In genomic region chr19:55579766-55580621, GRCh38 we compare ENCODE assay signal across 8 cellular contexts. TPM values are rescaled to one million over a fixed set of nuclear protein-coding genes. Genes with fewer than 3 reads are reported as not detected.
DNase-seq lines count a peak whose midpoint lies in the region; FAIRE-seq and TF ChIP-seq lines count a peak whose summit lies in the region.

No MANE protein-coding gene starts in this region.

- H3K27me3 Mint-ChIP-seq in brain = peaks cover 5% of the 10 kb centered on the region

- TF ChIP-seq CTCF in brain (conservative IDR thresholded peaks at IDR 0.05) (no peak), kidney (IDR thresholded peaks at IDR 0.05; ENCODE audit: borderline replicate concordance, extremely low read depth, insufficient read depth) (no peak)

- peaks cover 0 to 2% of the 10 kb centered on the region in 2 donors for H3K27me3 ChIP-seq in stomach smooth muscle (ENCODE audit: control insufficient read depth in 1 of 2, insufficient read depth in 2 of 2, low read length in 2 of 2)

- peaks cover 25% of the 10 kb centered on the region for H3K36me3 Mint-ChIP-seq in brain

- no peak for TF ChIP-seq POLR2A in GM12892 (IDR thresholded peaks at IDR 0.05; ENCODE audit: low read depth, low read length)

- peak overlapping the region; percentile 50 to 77 for H3K9ac ChIP-seq in kidney (ENCODE audit: low read length in 2 of 2)
- peak overlapping the region; percentile 65 to 79 for H3K9ac ChIP-seq in stomach smooth muscle (ENCODE audit: low read length in 2 of 2)

- peak overlapping the region; percentile 95 to 99 (median 98) for H3K27ac Mint-ChIP-seq in brain

- FAIRE-seq in kidney (lab: Jason Lieb, UNC) (no peak), GM12892 (lab: Jason Lieb, UNC) (no peak)

- peak overlapping the region; percentile 91 to 99 (median 97) for H3K4me3 Mint-ChIP-seq in brain

- H3K27ac ChIP-seq in KOPT-K1 (ENCODE audit: low read depth, low read length, poor library complexity, severe bottlenecking) = peak overlapping the region; percentile 72
- peak overlapping the region; percentile 66 to 94 for H3K27ac ChIP-seq in kidney (ENCODE audit: low read depth in 2 of 2, low read length in 2 of 2)
- H3K27ac ChIP-seq in stomach smooth muscle (ENCODE audit: low read length) = peak overlapping the region; percentile 75

- H3K9me3 Mint-ChIP-seq in brain = no peaks in the 10 kb centered on the region

- H3K4me1 ChIP-seq in kidney (ENCODE audit: control insufficient read depth in 1 of 2, insufficient read depth in 1 of 2, low read depth in 1 of 2, low read length in 2 of 2) (peaks cover 6 to 11% of the 10 kb centered on the region in 2 donors), stomach smooth muscle (ENCODE audit: control insufficient read depth, insufficient read depth, low read length) (peaks cover 20% of the 10 kb centered on the region)

- H3K4me1 Mint-ChIP-seq in brain = peaks cover 25% of the 10 kb centered on the region

- H3K36me3 ChIP-seq in KOPT-K1 (ENCODE audit: insufficient read depth, low read length) = peaks cover 12% of the 10 kb centered on the region; the same call in 1 of the 2 replicates
- H3K36me3 ChIP-seq in kidney (ENCODE audit: control insufficient read depth in 1 of 2, insufficient read depth in 2 of 2, low read length in 2 of 2) = peaks cover 0 to 8% of the 10 kb centered on the region in 2 donors
- H3K36me3 ChIP-seq in stomach smooth muscle (ENCODE audit: control insufficient read depth in 2 of 2, insufficient read depth in 2 of 2, low read length in 2 of 2) = peaks cover 4% of the 10 kb centered on the region in 2 donors

- peak overlapping the region; percentile 30 to 75 for H3K4me3 ChIP-seq in kidney (ENCODE audit: low read length in 2 of 2)
- H3K4me3 ChIP-seq in stomach smooth muscle (ENCODE audit: low read length in 2 of 2) = peak overlapping the region; percentile 72 to 82

- DNase-seq in DMS53 (lab: John Stamatoyannopoulos, UW) (peak; percentile 44), DMS53 treated with DMSO at 0.1 percent for 48 hours (lab: John Stamatoyannopoulos, UW; ENCODE audit: unreplicated experiment) (no peak), kidney (no peak), iPS-NIHi7 (ENCODE audit: extremely low spot score) (no peak), GM12892 (ENCODE audit: insufficient read length) (no peak)

- H3K9me3 ChIP-seq in KOPT-K1 (ENCODE audit: insufficient read depth, low read length, poor library complexity, severe bottlenecking) (no peaks in the 10 kb centered on the region), kidney (ENCODE audit: control insufficient read depth in 1 of 2, low read length in 2 of 2) (no peaks in the 10 kb centered on the region), stomach smooth muscle (ENCODE audit: control insufficient read depth in 2 of 2, low read length in 2 of 2) (no peaks in the 10 kb centered on the region)

- intact Hi-C loops in kidney (cut with DNase I) = no loop called here

RNA-seq across cellular contexts. Expression of gene ZNF579, which starts 0.7 kb away (rescaled TPM):
- polyA plus RNA-seq in brain (ENCODE audit: insufficient read depth, low read depth, low replicate concordance) (16.2 TPM), kidney (ENCODE audit: insufficient read depth, low read depth, low replicate concordance) (10.9 TPM)
- total RNA-seq in kidney = 16.6 TPM
- polyA plus RNA-seq in GM12892 (2012; ENCODE audit: missing spikeins) = 1.5 TPM

RNA-seq across cellular contexts. Expression of gene FIZ1, which starts 19.3 kb away (rescaled TPM):
- polyA plus RNA-seq in brain (ENCODE audit: insufficient read depth, low read depth, low replicate concordance) = 30.5 TPM
- total RNA-seq in kidney = 17.9 TPM
- polyA plus RNA-seq in kidney (ENCODE audit: insufficient read depth, low read depth, low replicate concordance) = 11.9 TPM
- 2.5 TPM for polyA plus RNA-seq in GM12892 (2012; ENCODE audit: missing spikeins)

RNA-seq across cellular contexts. Expression of gene ZNF524, which starts 20.1 kb away (rescaled TPM):
- polyA plus RNA-seq in brain (ENCODE audit: insufficient read depth, low read depth, low replicate concordance) = 20.5 TPM
- 22.9 TPM for total RNA-seq in kidney
- polyA plus RNA-seq in kidney (ENCODE audit: insufficient read depth, low read depth, low replicate concordance) = 32.6 TPM
- polyA plus RNA-seq in GM12892 (2012; ENCODE audit: missing spikeins) = 1.8 TPM

RNA-seq across cellular contexts. Expression of gene ZNF865, which starts 25.5 kb away (rescaled TPM):
- polyA plus RNA-seq in brain (ENCODE audit: insufficient read depth, low read depth, low replicate concordance) (10.4 TPM), kidney (ENCODE audit: insufficient read depth, low read depth, low replicate concordance) (5.8 TPM)
- 17.4 TPM for total RNA-seq in kidney
- polyA plus RNA-seq in GM12892 (2012; ENCODE audit: missing spikeins) = 1.7 TPM

RNA-seq across cellular contexts. Expression of gene SBK3, which starts 34.7 kb away (rescaled TPM):
- polyA plus RNA-seq in brain (ENCODE audit: insufficient read depth, low read depth, low replicate concordance) = not detected
- total RNA-seq in kidney = 0.66 TPM
- polyA plus RNA-seq in kidney (ENCODE audit: insufficient read depth, low read depth, low replicate concordance) = not detected
- not detected for polyA plus RNA-seq in GM12892 (2012; ENCODE audit: missing spikeins)
